1 cellular context compared by ENCODE assay signal in genomic region chrY:12661607-12661973, GRCh38.
TF ChIP-seq lines count a peak whose summit lies in the region.

No MANE protein-coding gene starts in this region.

TF ChIP-seq in A549, 52 proteins besides CTCF, POLR2A, EP300 and RAD21 (continued from another document):
- TF ChIP-seq, protein P1, sequence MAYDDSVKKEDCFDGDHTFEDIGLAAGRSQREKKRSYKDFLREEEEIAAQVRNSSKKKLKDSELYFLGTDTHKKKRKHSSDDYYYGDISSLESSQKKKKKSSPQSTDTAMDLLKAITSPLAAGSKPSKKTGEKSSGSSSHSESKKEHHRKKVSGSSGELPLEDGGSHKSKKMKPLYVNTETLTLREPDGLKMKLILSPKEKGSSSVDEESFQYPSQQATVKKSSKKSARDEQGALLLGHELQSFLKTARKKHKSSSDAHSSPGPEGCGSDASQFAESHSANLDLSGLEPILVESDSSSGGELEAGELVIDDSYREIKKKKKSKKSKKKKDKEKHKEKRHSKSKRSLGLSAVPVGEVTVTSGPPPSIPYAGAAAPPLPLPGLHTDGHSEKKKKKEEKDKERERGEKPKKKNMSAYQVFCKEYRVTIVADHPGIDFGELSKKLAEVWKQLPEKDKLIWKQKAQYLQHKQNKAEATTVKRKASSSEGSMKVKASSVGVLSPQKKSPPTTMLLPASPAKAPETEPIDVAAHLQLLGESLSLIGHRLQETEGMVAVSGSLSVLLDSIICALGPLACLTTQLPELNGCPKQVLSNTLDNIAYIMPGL (CRISPR knock-in tag; IDR thresholded peaks at IDR 0.05; ENCODE audit: borderline replicate concordance): no peak
- TF ChIP-seq RCOR1 (IDR thresholded peaks at IDR 0.05; ENCODE audit: low read depth, low read length): no peak
